ENCODE assay signal across 25 cellular contexts in genomic region chr5:116401546-116401945, GRCh38.
"Had no signal": no experiment of that assay in that cellular context is flagged by ENCODE, and none has a peak within 500 bp of the region (broad histone marks: within the 10 kb centered on the region; RNA-seq: fewer than 3 reads in every experiment).

No MANE protein-coding gene starts in this region.

- H3K27ac ChIP-seq: adrenal gland, body of pancreas, colonic mucosa had no signal

- ATAC-seq: activated CD4-positive, alpha-beta T cell treated with anti-CD3 and anti-CD28 coated beads for 36 hours; activated CD8-positive, alpha-beta memory T cell treated with anti-CD3 and anti-CD28 coated beads, Interleukin-2, amount 10 ng/mL, durations not matched to agents 7 days and 5 days; activated CD8-positive, alpha-beta T cell treated with anti-CD3 and anti-CD28 coated beads, Interleukin-2, amount 10 ng/mL, durations not matched to agents 7 days and 5 days; activated naive CD8-positive, alpha-beta T cell treated with anti-CD3 and anti-CD28 coated beads, Interleukin-2, amount 50 U/mL, for 24 hours; body of pancreas; esophagus mucosa had no signal

- DNase-seq: activated CD4-positive, alpha-beta memory T cell treated with anti-CD3 and anti-CD28 coated beads for 36 hours; activated CD4-positive, alpha-beta T cell treated with anti-CD3 and anti-CD28 coated beads for 36 hours; activated CD4-positive, alpha-beta T cell treated with anti-CD3 and anti-CD28 coated beads, Interleukin-2, amount 10 ng/mL, durations not matched to agents 24 days and 14 days; activated CD4-positive, CD25-positive, alpha-beta regulatory T cell; activated CD4-positive, CD25-positive, alpha-beta regulatory T cell treated with anti-CD3 and anti-CD28 coated beads, Interleukin-2, amount 50 U/mL, for 72 hours; activated CD8-positive, alpha-beta memory T cell treated with anti-CD3 and anti-CD28 coated beads, Interleukin-2, amount 10 ng/mL, durations not matched to agents 7 days and 5 days; activated CD8-positive, alpha-beta memory T cell treated with anti-CD3 and anti-CD28 coated beads, Interleukin-2, amount 50 U/mL, for 4 hours; activated CD8-positive, alpha-beta T cell treated with anti-CD3 and anti-CD28 coated beads, Interleukin-2, amount 10 ng/mL, durations not matched to agents 7 days and 5 days; activated effector memory CD4-positive, alpha-beta T cell treated with anti-CD3 and anti-CD28 coated beads, Interleukin-2, amount 50 U/mL, for 16 hours; activated naive CD4-positive, alpha-beta T cell treated with anti-CD3 and anti-CD28 coated beads for 36 hours; activated naive CD8-positive, alpha-beta T cell treated with anti-CD3 and anti-CD28 coated beads for 36 hours; activated naive CD8-positive, alpha-beta T cell treated with anti-CD3 and anti-CD28 coated beads, Interleukin-2, amount 50 U/mL, for 24 hours; activated T-cell treated with anti-CD3 and anti-CD28 coated beads, Interleukin-2, amount 50 U/mL, for 1 hour; activated T-cell treated with anti-CD3 and anti-CD28 coated beads, Interleukin-2, amount 50 U/mL, for 48 hours; adrenal gland; aorta; body of pancreas; central memory CD4-positive, alpha-beta T cell; cerebellar nuclear complex; colonic mucosa; effector memory CD4-positive, alpha-beta T cell; endodermal cell; foreskin fibroblast; T-helper 2 cell had no signal
